ENCODE assay signal across 21 cellular contexts in the genomic region with DNA sequence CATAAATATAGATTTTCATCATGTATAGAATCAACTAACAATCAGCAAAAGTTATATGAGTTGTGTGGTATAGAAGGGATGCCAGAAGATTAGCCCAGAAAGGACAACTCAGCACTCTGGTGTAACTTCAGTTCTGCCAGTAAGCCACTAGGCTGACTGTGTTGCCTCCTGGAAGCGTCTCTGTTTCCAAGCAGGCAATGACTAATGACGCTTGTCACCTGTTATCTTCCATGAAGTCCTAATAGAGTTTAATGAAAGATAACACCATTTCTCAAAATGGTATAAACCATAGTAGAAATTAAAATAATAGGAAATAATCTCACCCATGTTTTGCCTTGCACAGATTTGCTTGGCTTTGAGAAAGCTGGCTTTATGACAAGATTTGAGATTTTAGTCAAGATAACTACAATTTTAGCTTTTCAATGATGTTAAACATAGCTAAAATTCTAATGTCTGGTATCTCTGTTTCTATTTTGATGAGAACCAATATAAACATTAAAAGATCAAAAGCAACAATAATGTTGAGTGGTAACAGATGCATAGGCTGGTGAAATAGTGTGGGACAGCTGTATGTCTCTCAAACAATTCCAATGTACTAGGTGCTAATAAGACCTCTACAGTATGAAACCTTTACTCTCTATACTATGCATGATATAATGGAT. TPM values are rescaled to one million over a fixed set of nuclear protein-coding genes. Genes with fewer than 3 reads are reported as not detected.
DNase-seq lines count a peak whose midpoint lies in the region; ATAC-seq and TF ChIP-seq lines count a peak whose summit lies in the region.
"Had no signal": no experiment of that assay in that cellular context is flagged by ENCODE, and none has a peak within 500 bp of the region (broad histone marks: within the 10 kb centered on the region; RNA-seq: fewer than 3 reads in every experiment).

No MANE protein-coding gene starts in this region.

- peaks cover 27% of the 10 kb centered on the region for H3K4me1 Mint-ChIP-seq in activated T-cell treated with anti-CD3 and anti-CD28 coated beads, Interleukin-2, amount 50 U/mL, for 72 hours (ENCODE audit: low read depth)
- H3K4me1 Mint-ChIP-seq in GM23338 (no peaks in the 10 kb centered on the region), WTC11 (no peaks in the 10 kb centered on the region)

- H3K27ac ChIP-seq in GM23338 (ENCODE audit: low read depth) = no peak overlapping the region
- no peak overlapping the region for H3K27ac ChIP-seq in WERI-Rb-1
- H3K27ac ChIP-seq: Peyer's patch had no signal

- no peaks in the 10 kb centered on the region for H3K9me3 Mint-ChIP-seq in activated T-cell treated with anti-CD3 and anti-CD28 coated beads, Interleukin-2, amount 50 U/mL, for 72 hours
- H3K9me3 Mint-ChIP-seq in GM23338 = no peaks in the 10 kb centered on the region; the same call in 2 of the 3 replicates
- H3K9me3 Mint-ChIP-seq in WTC11 = peaks cover 7% of the 10 kb centered on the region; the same call in 1 of the 2 replicates
- H3K9me3 Mint-ChIP-seq: CD4-positive, alpha-beta T cell had no signal

- no peaks in the 10 kb centered on the region for H3K9me3 ChIP-seq in WERI-Rb-1 (ENCODE audit: severe bottlenecking)
- H3K9me3 ChIP-seq: Caco-2, Peyer's patch had no signal

- H3K36me3 Mint-ChIP-seq in activated T-cell treated with anti-CD3 and anti-CD28 coated beads, Interleukin-2, amount 50 U/mL, for 72 hours (ENCODE audit: insufficient read depth in 2 of 2) = no peaks in the 10 kb centered on the region
- H3K36me3 Mint-ChIP-seq in GM23338 (ENCODE audit: low read depth) = no peaks in the 10 kb centered on the region
- H3K36me3 Mint-ChIP-seq in WTC11 = no peaks in the 10 kb centered on the region

- no peaks in the 10 kb centered on the region for H3K4me1 ChIP-seq in GM23338 (ENCODE audit: insufficient read depth)
- H3K4me1 ChIP-seq: Caco-2, Peyer's patch had no signal

- no peaks in the 10 kb centered on the region for H3K79me2 ChIP-seq in GM23338 (replicated peaks; ENCODE audit: insufficient read depth)

- DNase-seq in activated T-cell treated with anti-CD3 and anti-CD28 coated beads, Interleukin-2, amount 50 U/mL, for 72 hours = no peak
- no peak for DNase-seq in activated T-cell treated with anti-CD3 and anti-CD28 coated beads, Interleukin-2, amount 50 U/mL, for 48 hours
- DNase-seq in GM23338 (ENCODE audit: low spot score) = peak; percentile 18
- DNase-seq in WTC11 (ENCODE audit: low spot score) = no peak
- peak; percentile 9 for DNase-seq in myocyte (ENCODE audit: low read depth)
- DNase-seq in kidney glomerular epithelial cell (lab: John Stamatoyannopoulos, UW) = no peak
- no peak for DNase-seq in WERI-Rb-1
- DNase-seq: Caco-2; CD4-positive, alpha-beta T cell; HCEC 1CT; NCI-H1105; NCI-H1694; NCI-H2081 treated with DMSO at 0.1 percent for 48 hours; NCI-H748 treated with DMSO at 0.1 percent for 48 hours; NK-92 treated with Interleukin-12 subunit alpha and Interleukin-12 subunit beta, amount 100 ng/mL, for 24 hours; Peyer's patch had no signal

- H3K9me2 ChIP-seq in GM23338 (ENCODE audit: insufficient read depth) = no peaks in the 10 kb centered on the region

- no peaks in the 10 kb centered on the region for H4K20me1 ChIP-seq in GM23338 (replicated peaks; ENCODE audit: insufficient read depth)

- H3K27me3 Mint-ChIP-seq in activated T-cell treated with anti-CD3 and anti-CD28 coated beads, Interleukin-2, amount 50 U/mL, for 72 hours (ENCODE audit: low read depth) = peaks cover 20% of the 10 kb centered on the region
- H3K27me3 Mint-ChIP-seq in GM23338 (ENCODE audit: insufficient read depth, low read depth, poor library complexity) (no peaks in the 10 kb centered on the region), WTC11 (ENCODE audit: low read depth) (no peaks in the 10 kb centered on the region)
- H3K27me3 Mint-ChIP-seq: CD4-positive, alpha-beta T cell had no signal

- no peak overlapping the region for H2AFZ ChIP-seq in GM23338

- H3K36me3 ChIP-seq in GM23338 (ENCODE audit: insufficient read depth) (no peaks in the 10 kb centered on the region), WERI-Rb-1 (no peaks in the 10 kb centered on the region)
- H3K36me3 ChIP-seq: Peyer's patch had no signal

- H3K4me3 Mint-ChIP-seq in activated T-cell treated with anti-CD3 and anti-CD28 coated beads, Interleukin-2, amount 50 U/mL, for 72 hours = peak overlapping the region in 1 of 2 donors; percentile 42
- H3K4me3 Mint-ChIP-seq in GM23338 = no peak overlapping the region
- H3K4me3 Mint-ChIP-seq in WTC11 = no peak overlapping the region
- H3K4me3 Mint-ChIP-seq: CD4-positive, alpha-beta T cell had no signal

- peak; percentile 37 to 51 for ATAC-seq in activated T-cell treated with anti-CD3 and anti-CD28 coated beads, Interleukin-2, amount 50 U/mL, for 72 hours (replicated peaks in 1 of 2)
- peak; percentile 46; the same call in 2 of the 3 replicates for ATAC-seq in GM23338
- ATAC-seq in WTC11 = peak; percentile 36; the same call in 1 of the 2 replicates
- ATAC-seq: Right ventricle myocardium inferior had no signal

- no peak overlapping the region for H3K27ac Mint-ChIP-seq in activated T-cell treated with anti-CD3 and anti-CD28 coated beads, Interleukin-2, amount 50 U/mL, for 72 hours
- H3K27ac Mint-ChIP-seq in GM23338 = no peak overlapping the region
- no peak overlapping the region for H3K27ac Mint-ChIP-seq in WTC11
- H3K27ac Mint-ChIP-seq: CD4-positive, alpha-beta T cell had no signal

- no peak overlapping the region for H3K4me2 ChIP-seq in GM23338

- CTCF ChIA-PET in WTC11 (lab: Charles Lee) = no interaction called here

- POLR2A ChIA-PET in WTC11 (lab: Charles Lee) = no interaction called here

- no peak for TF ChIP-seq CTCF in GM23338 (conservative IDR thresholded peaks at IDR 0.05; ENCODE audit: low read depth in 2 of 2)
- TF ChIP-seq CTCF in WTC11 (IDR thresholded peaks at IDR 0.05) = no peak
- TF ChIP-seq CTCF in WERI-Rb-1 (IDR thresholded peaks at IDR 0.05; ENCODE audit: low read depth, low read length) = no peak

- H3K4me3 ChIP-seq in GM23338 = no peak overlapping the region
- H3K4me3 ChIP-seq in WERI-Rb-1 (ENCODE audit: low read depth, low read length) = no peak overlapping the region
- H3K4me3 ChIP-seq: Peyer's patch had no signal

- no peaks in the 10 kb centered on the region for H3F3A ChIP-seq in GM23338 (replicated peaks; ENCODE audit: low read depth)

- H3K27me3 ChIP-seq in GM23338 (ENCODE audit: insufficient read depth) (no peaks in the 10 kb centered on the region), WERI-Rb-1 (ENCODE audit: insufficient read depth, low read depth, severe bottlenecking) (no peaks in the 10 kb centered on the region)
- H3K27me3 ChIP-seq: Peyer's patch had no signal

TF ChIP-seq in GM23338, 12 proteins besides CTCF, POLR2A, EP300 and RAD21 (continues in another document):
- TF ChIP-seq EZH2 (IDR thresholded peaks at IDR 0.05; ENCODE audit: low read depth, unreplicated experiment) = no peak

TF ChIP-seq in WTC11, 78 proteins besides CTCF, POLR2A, EP300 and RAD21 (continues in another document):
- TF ChIP-seq ZNF416 (CRISPR knock-in tag; IDR thresholded peaks at IDR 0.05) (no peak), GRHL2 (CRISPR knock-in tag; IDR thresholded peaks at IDR 0.05; ENCODE audit: insufficient replicate concordance, severe bottlenecking) (no peak), MYBL2 (CRISPR knock-in tag; IDR thresholded peaks at IDR 0.05) (no peak), ZNF423 (CRISPR knock-in tag; IDR thresholded peaks at IDR 0.05) (no peak)
- TF ChIP-seq, protein P1, sequence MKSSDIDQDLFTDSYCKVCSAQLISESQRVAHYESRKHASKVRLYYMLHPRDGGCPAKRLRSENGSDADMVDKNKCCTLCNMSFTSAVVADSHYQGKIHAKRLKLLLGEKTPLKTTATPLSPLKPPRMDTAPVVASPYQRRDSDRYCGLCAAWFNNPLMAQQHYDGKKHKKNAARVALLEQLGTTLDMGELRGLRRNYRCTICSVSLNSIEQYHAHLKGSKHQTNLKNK (CRISPR knock-in tag; IDR thresholded peaks at IDR 0.05) = no peak
- TF ChIP-seq, protein P2, sequence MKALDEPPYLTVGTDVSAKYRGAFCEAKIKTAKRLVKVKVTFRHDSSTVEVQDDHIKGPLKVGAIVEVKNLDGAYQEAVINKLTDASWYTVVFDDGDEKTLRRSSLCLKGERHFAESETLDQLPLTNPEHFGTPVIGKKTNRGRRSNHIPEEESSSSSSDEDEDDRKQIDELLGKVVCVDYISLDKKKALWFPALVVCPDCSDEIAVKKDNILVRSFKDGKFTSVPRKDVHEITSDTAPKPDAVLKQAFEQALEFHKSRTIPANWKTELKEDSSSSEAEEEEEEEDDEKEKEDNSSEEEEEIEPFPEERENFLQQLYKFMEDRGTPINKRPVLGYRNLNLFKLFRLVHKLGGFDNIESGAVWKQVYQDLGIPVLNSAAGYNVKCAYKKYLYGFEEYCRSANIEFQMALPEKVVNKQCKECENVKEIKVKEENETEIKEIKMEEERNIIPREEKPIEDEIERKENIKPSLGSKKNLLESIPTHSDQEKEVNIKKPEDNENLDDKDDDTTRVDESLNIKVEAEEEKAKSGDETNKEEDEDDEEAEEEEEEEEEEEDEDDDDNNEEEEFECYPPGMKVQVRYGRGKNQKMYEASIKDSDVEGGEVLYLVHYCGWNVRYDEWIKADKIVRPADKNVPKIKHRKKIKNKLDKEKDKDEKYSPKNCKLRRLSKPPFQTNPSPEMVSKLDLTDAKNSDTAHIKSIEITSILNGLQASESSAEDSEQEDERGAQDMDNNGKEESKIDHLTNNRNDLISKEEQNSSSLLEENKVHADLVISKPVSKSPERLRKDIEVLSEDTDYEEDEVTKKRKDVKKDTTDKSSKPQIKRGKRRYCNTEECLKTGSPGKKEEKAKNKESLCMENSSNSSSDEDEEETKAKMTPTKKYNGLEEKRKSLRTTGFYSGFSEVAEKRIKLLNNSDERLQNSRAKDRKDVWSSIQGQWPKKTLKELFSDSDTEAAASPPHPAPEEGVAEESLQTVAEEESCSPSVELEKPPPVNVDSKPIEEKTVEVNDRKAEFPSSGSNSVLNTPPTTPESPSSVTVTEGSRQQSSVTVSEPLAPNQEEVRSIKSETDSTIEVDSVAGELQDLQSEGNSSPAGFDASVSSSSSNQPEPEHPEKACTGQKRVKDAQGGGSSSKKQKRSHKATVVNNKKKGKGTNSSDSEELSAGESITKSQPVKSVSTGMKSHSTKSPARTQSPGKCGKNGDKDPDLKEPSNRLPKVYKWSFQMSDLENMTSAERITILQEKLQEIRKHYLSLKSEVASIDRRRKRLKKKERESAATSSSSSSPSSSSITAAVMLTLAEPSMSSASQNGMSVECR (CRISPR knock-in tag; IDR thresholded peaks at IDR 0.05; ENCODE audit: borderline replicate concordance) = no peak

RNA-seq across cellular contexts. Expression of gene RNU6-7, which starts 9.0 kb away (rescaled TPM):
- total RNA-seq in activated T-cell treated with anti-CD3 and anti-CD28 coated beads, Interleukin-2, amount 50 U/mL, for 72 hours = not detected
- total RNA-seq in GM23338 (2014; rRNA removed; shearing (Covaris generic)) = not detected in 2 replicates
- polyA plus RNA-seq in GM23338 (2016; fragmentation: Nextera tagmentation; extraction: Ambion mirVana) = 39.1 TPM in 1 of 2 replicates, not detected in the other
- total RNA-seq in WTC11 (2021) (not detected in 3 replicates), myocyte (not detected in 2 replicates)
- not detected for polyA plus RNA-seq in myocyte (2012)
- total RNA-seq: A172; Caco-2; CD4-positive, alpha-beta T cell; LHCN-M2; NCI-H460; Peyer's patch; Right ventricle myocardium inferior had no signal
- polyA plus RNA-seq: BJ had no signal

RNA-seq across cellular contexts. Expression of gene RNU6-8, which starts 10.2 kb away (rescaled TPM):
- total RNA-seq in activated T-cell treated with anti-CD3 and anti-CD28 coated beads, Interleukin-2, amount 50 U/mL, for 72 hours = not detected
- total RNA-seq in GM23338 (2014; rRNA removed; shearing (Covaris generic)) = not detected in 2 replicates
- polyA plus RNA-seq in GM23338 (2016; fragmentation: Nextera tagmentation; extraction: Ambion mirVana) = 39.1 TPM in 1 of 2 replicates, not detected in the other
- total RNA-seq in WTC11 (2021) = not detected in 3 replicates
- total RNA-seq in myocyte = not detected in 2 replicates
- polyA plus RNA-seq in myocyte (2012) = not detected
- total RNA-seq: A172; Caco-2; CD4-positive, alpha-beta T cell; LHCN-M2; NCI-H460; Peyer's patch; Right ventricle myocardium inferior had no signal
- polyA plus RNA-seq: BJ had no signal

Comparison
In these comparisons a context has a peak if more than half of its experiments do, and no peak if none do; other contexts are left out.
1. DNase-seq: peak in GM23338 (single experiment) and myocyte (single experiment); none in activated T-cell treated with anti-CD3 and anti-CD28 coated beads, Interleukin-2, amount 50 U/mL, for 72 hours (0 of 2), activated T-cell treated with anti-CD3 and anti-CD28 coated beads, Interleukin-2, amount 50 U/mL, for 48 hours (0 of 2), WTC11 (single experiment), kidney glomerular epithelial cell (single experiment) and WERI-Rb-1 (single experiment).
2. Peak in every context shown above with its lines, with median percentiles within 50 percentile points of each other: ATAC-seq.